1 cellular context compared by ENCODE assay signal in the genomic region with DNA sequence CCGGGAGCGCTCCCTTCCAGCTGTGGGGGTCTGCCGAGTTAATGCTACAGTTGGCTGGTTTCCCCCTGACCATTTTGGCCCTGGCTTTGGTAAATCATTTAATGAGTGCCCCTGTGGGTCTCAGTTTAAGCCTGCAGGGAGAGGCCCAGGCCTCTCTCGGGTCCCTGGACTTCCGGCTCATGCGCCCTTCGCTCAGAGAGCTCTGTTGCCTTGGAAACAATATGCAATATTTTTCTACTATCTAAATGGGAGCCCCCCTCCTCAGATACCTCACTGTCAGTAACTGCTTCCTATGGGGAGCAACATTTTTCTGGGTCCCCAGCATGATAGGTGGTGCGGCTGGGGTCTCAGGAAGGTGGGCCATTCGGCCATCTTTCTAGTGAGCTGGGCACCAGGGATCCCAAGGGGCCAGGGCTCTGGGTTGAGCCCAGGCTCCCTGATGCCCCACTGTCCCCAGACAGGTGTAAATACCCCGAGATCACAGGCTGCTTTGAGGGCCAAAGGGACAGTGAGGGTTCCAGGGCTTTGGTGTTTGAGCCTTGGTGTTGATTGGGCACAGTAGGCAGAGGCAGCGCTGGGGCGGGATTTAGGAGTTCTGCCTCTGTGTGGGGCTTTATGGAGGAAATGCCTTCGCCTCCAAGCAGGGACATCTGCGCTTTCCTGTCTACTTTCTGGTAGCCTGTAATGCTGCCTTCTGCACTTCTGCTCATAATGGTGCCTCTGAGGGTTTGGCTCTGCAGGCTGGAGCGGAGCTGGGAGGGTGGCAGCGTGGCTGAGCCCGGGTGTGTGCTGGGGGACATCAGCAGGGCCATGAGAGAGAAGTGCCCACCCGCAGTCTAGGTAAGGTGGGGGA.
TF ChIP-seq lines count a peak whose summit lies in the region.

No MANE protein-coding gene starts in this region.

TF ChIP-seq in GM12878, 131 proteins besides CTCF, POLR2A, EP300 and RAD21:
- TF ChIP-seq, protein P1, sequence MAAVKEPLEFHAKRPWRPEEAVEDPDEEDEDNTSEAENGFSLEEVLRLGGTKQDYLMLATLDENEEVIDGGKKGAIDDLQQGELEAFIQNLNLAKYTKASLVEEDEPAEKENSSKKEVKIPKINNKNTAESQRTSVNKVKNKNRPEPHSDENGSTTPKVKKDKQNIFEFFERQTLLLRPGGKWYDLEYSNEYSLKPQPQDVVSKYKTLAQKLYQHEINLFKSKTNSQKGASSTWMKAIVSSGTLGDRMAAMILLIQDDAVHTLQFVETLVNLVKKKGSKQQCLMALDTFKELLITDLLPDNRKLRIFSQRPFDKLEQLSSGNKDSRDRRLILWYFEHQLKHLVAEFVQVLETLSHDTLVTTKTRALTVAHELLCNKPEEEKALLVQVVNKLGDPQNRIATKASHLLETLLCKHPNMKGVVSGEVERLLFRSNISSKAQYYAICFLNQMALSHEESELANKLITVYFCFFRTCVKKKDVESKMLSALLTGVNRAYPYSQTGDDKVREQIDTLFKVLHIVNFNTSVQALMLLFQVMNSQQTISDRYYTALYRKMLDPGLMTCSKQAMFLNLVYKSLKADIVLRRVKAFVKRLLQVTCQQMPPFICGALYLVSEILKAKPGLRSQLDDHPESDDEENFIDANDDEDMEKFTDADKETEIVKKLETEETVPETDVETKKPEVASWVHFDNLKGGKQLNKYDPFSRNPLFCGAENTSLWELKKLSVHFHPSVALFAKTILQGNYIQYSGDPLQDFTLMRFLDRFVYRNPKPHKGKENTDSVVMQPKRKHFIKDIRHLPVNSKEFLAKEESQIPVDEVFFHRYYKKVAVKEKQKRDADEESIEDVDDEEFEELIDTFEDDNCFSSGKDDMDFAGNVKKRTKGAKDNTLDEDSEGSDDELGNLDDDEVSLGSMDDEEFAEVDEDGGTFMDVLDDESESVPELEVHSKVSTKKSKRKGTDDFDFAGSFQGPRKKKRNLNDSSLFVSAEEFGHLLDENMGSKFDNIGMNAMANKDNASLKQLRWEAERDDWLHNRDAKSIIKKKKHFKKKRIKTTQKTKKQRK (IDR thresholded peaks at IDR 0.05; ENCODE audit: low read depth, low read length): no peak
- TF ChIP-seq CBFB (IDR thresholded peaks at IDR 0.05; ENCODE audit: low read depth) (no peak), TARDBP (IDR thresholded peaks at IDR 0.05; ENCODE audit: borderline replicate concordance) (no peak), RB1 (IDR thresholded peaks at IDR 0.05; ENCODE audit: borderline replicate concordance) (no peak), BMI1 (IDR thresholded peaks at IDR 0.05; ENCODE audit: borderline replicate concordance) (no peak), EED (IDR thresholded peaks at IDR 0.05; ENCODE audit: low read depth) (no peak)
- TF ChIP-seq, protein P2, sequence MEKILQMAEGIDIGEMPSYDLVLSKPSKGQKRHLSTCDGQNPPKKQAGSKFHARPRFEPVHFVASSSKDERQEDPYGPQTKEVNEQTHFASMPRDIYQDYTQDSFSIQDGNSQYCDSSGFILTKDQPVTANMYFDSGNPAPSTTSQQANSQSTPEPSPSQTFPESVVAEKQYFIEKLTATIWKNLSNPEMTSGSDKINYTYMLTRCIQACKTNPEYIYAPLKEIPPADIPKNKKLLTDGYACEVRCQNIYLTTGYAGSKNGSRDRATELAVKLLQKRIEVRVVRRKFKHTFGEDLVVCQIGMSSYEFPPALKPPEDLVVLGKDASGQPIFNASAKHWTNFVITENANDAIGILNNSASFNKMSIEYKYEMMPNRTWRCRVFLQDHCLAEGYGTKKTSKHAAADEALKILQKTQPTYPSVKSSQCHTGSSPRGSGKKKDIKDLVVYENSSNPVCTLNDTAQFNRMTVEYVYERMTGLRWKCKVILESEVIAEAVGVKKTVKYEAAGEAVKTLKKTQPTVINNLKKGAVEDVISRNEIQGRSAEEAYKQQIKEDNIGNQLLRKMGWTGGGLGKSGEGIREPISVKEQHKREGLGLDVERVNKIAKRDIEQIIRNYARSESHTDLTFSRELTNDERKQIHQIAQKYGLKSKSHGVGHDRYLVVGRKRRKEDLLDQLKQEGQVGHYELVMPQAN (conservative IDR thresholded peaks at IDR 0.05): no peak
TF ChIP-seq in GM12878: peak in this region for 0.
